9 cellular contexts compared by ENCODE assay signal in genomic region chr17:81391268-81391963, GRCh38. TPM values are rescaled to one million over a fixed set of nuclear protein-coding genes. Genes with fewer than 3 reads are reported as not detected.
DNase-seq lines count a peak whose midpoint lies in the region; ATAC-seq and TF ChIP-seq lines count a peak whose summit lies in the region.
"Had no signal": no experiment of that assay in that cellular context is flagged by ENCODE, and none has a peak within 500 bp of the region (broad histone marks: within the 10 kb centered on the region; RNA-seq: fewer than 3 reads in every experiment).

No MANE protein-coding gene starts in this region.

- H3K4me1 Mint-ChIP-seq in progenitor cell of endocrine pancreas (ENCODE audit: low read depth), result peaks cover 44% of the 10 kb centered on the region

- H3K4me3 ChIP-seq in AG10803 (ENCODE audit: low read length) (peak overlapping the region; percentile 65), gastroesophageal sphincter (peak overlapping the region in 1 of 2 donors; percentile 70)

- TF ChIP-seq POLR2A in gastroesophageal sphincter (IDR thresholded peaks at IDR 0.05), result no peak

- H3K4me1 ChIP-seq in gastroesophageal sphincter, result peaks cover 2 to 73% (median 41%) of the 10 kb centered on the region in 3 donors

- no peaks in the 10 kb centered on the region for H3K27me3 ChIP-seq in gastroesophageal sphincter

- WGBS in gastroesophageal sphincter (ENCODE audit: low coverage in 1 of 2), 2 donors, result 56 to 59% methylated on average over 4 to 9 of the region's 12 CpGs

- in situ Hi-C loops in SK-MEL-5 (cut with HindIII; ENCODE audit: low pct_unique_long_range_greater_than_20kb, low sequenced_read_pairs), result loop anchor here (10.0 kb wide), 1 partner anchor 123 kb away; the partner anchor contains the start of gene ACTG1
- in situ Hi-C loops in GM13976 (cut with MboI; ENCODE audit: low sequenced_read_pairs, unreplicated experiment), result no loop called here

- H3K27ac ChIP-seq in gastroesophageal sphincter, result peak overlapping the region; percentile 95 to 100 (median 98)

- no peaks in the 10 kb centered on the region for H3K27me3 Mint-ChIP-seq in progenitor cell of endocrine pancreas

- TF ChIP-seq EP300 in gastroesophageal sphincter (IDR thresholded peaks at IDR 0.05), result no peak

- TF ChIP-seq CTCF in AG10803 (conservative IDR thresholded peaks at IDR 0.05; ENCODE audit: low read length), result no peak
- no peak for TF ChIP-seq CTCF in gastroesophageal sphincter (IDR thresholded peaks at IDR 0.05)
- TF ChIP-seq CTCF in progenitor cell of endocrine pancreas (IDR thresholded peaks at IDR 0.05; ENCODE audit: unreplicated experiment), result no peak
- TF ChIP-seq CTCF in GM13976 (IDR thresholded peaks at IDR 0.05; ENCODE audit: borderline replicate concordance, control extremely low read depth, extremely low read depth, insufficient read depth, missing control alignments), result no peak

- H3K9me3 Mint-ChIP-seq in progenitor cell of endocrine pancreas (ENCODE audit: low read depth), result no peaks in the 10 kb centered on the region

- ATAC-seq in gastroesophageal sphincter, result no peak

- H3K36me3 ChIP-seq in gastroesophageal sphincter, result no peaks in the 10 kb centered on the region

- peak overlapping the region; percentile 77 for H3K27ac Mint-ChIP-seq in progenitor cell of endocrine pancreas

- H3K4me3 Mint-ChIP-seq in progenitor cell of endocrine pancreas (ENCODE audit: low read depth), result peak overlapping the region; percentile 86

- no peaks in the 10 kb centered on the region for H3K36me3 Mint-ChIP-seq in progenitor cell of endocrine pancreas (ENCODE audit: insufficient read depth)

- DNase-seq in AG10803 (ENCODE audit: low read depth) (no peak), SK-MEL-5 (ENCODE audit: low read depth, low spot score) (peak; percentile 32), progenitor cell of endocrine pancreas (ENCODE audit: low spot score, unreplicated experiment) (no peak), NOMO-1 treated with DMSO at 0.1 percent for 48 hours (lab: John Stamatoyannopoulos, UW; ENCODE audit: unreplicated experiment) (no peak), ureter (ENCODE audit: low spot score) (no peak), GM13976 (ENCODE audit: low spot score) (no peak), kidney glomerular epithelial cell (lab: John Stamatoyannopoulos, UW) (no peak)

- no peaks in the 10 kb centered on the region for H3K9me3 ChIP-seq in gastroesophageal sphincter

RNA-seq across cellular contexts. Expression of gene BAHCC1, which starts 3.8 kb away (rescaled TPM):
- total RNA-seq in SK-MEL-5 (2014; rRNA removed; shearing (Covaris generic)), result 15.4 and 19.1 TPM in 2 replicates
- 64.9 and 83.0 TPM in 2 replicates for polyA plus RNA-seq in SK-MEL-5 (2015; cell fraction: cytosol; rRNA removed)
- 202 and 203 TPM in 2 replicates for polyA plus RNA-seq in SK-MEL-5 (2015; cell fraction: nucleus; rRNA removed)
- total RNA-seq in gastroesophageal sphincter, result 10 to 100 TPM; 17.5 to 34.3 (median 19.5) TPM
- 36.9 and 40.5 TPM in 2 replicates for total RNA-seq in progenitor cell of endocrine pancreas
- 23.7 TPM for total RNA-seq in ureter
- total RNA-seq: activated CD8-positive, alpha-beta memory T cell treated with anti-CD3 and anti-CD28 coated beads for 36 hours had no signal
